ENCODE assay signal across 1 cellular context in the genomic region with DNA sequence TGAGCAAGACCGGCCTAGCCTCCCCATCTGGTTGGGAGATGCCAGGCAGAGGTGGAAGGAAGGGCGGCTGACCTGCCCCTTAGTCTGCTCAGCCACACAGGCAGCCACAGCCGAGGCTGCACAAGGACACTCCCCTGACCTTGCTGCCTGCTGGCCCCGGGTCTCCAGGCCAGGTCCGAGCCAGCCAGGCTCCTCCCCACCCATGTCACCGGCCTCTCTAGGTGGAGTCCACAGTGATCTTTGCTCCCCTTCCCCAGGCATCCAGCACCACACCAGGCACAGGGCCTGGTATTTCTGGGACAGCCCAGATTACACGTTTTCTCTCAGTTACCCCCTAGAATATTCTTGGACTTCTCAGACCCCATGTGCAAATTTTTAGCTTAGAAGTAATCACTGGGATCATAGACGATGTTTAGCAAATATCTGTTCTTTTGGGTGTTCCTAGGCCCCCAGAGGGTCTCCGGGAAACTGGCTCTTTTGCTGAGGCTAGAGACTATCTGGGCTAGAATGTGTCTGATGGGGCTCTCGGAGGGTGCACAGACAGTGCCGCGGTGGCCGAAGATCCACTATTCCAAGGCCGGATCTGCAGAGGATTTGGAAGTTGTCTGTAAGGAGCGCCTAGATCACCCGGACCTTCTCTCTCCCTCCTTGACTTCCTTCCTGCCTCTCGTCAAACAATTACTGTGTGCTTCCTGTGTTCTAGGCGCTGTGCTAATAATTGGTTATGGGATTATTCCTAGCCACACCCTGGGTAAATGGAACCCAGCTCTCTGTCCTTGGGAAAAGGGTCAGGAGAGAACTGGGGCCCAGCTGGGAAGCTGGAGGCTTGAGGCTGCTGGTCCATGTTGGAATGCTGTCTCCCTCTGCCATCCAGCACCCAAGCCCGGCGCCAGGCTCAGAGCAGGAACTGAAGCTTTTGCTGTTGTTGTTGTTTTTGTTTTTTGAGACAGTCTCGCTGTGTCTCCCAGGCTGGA.
TF ChIP-seq lines count a peak whose summit lies in the region.

No MANE protein-coding gene starts in this region.

TF ChIP-seq in HepG2, 621 proteins besides CTCF, POLR2A, EP300 and RAD21 (continued from another document and continues in another):
- TF ChIP-seq, protein P1, sequence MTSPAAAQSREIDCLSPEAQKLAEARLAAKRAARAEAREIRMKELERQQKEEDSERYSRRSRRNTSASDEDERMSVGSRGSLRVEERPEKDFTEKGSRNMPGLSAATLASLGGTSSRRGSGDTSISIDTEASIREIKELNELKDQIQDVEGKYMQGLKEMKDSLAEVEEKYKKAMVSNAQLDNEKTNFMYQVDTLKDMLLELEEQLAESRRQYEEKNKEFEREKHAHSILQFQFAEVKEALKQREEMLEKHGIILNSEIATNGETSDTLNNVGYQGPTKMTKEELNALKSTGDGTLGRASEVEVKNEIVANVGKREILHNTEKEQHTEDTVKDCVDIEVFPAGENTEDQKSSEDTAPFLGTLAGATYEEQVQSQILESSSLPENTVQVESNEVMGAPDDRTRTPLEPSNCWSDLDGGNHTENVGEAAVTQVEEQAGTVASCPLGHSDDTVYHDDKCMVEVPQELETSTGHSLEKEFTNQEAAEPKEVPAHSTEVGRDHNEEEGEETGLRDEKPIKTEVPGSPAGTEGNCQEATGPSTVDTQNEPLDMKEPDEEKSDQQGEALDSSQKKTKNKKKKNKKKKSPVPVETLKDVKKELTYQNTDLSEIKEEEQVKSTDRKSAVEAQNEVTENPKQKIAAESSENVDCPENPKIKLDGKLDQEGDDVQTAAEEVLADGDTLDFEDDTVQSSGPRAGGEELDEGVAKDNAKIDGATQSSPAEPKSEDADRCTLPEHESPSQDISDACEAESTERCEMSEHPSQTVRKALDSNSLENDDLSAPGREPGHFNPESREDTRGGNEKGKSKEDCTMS (CRISPR knock-in tag; conservative IDR thresholded peaks at IDR 0.05) = no peak
- TF ChIP-seq ZFX (CRISPR knock-in tag; IDR thresholded peaks at IDR 0.05; ENCODE audit: low read depth) (peak; percentile 79), RXRB (CRISPR knock-in tag; IDR thresholded peaks at IDR 0.05; ENCODE audit: borderline replicate concordance) (peak; percentile 91), ZNF652 (CRISPR knock-in tag; IDR thresholded peaks at IDR 0.05; ENCODE audit: borderline replicate concordance, low read depth) (no peak), ZNF772 (CRISPR knock-in tag; IDR thresholded peaks at IDR 0.05) (peak; percentile 15; the same call in 1 of the 2 replicates), FOSL1 (CRISPR knock-in tag; IDR thresholded peaks at IDR 0.05; ENCODE audit: borderline replicate concordance) (no peak), BCL6 (CRISPR knock-in tag; IDR thresholded peaks at IDR 0.05) (peak; percentile 86), REL (CRISPR knock-in tag; conservative IDR thresholded peaks at IDR 0.05) (no peak), ZBTB3 (CRISPR knock-in tag; IDR thresholded peaks at IDR 0.05; ENCODE audit: borderline replicate concordance, low read depth) (0 out of 2 replicates have a peak, but pooled peaks have one; percentile 36), ZNF34 (CRISPR knock-in tag; IDR thresholded peaks at IDR 0.05; ENCODE audit: borderline replicate concordance) (no peak), NFE2 (CRISPR knock-in tag; IDR thresholded peaks at IDR 0.05) (no peak), TEAD3 (CRISPR knock-in tag; optimal IDR thresholded peaks at IDR 0.05; ENCODE audit: borderline replicate concordance) (peak; percentile 90), SAFB2 (CRISPR knock-in tag; IDR thresholded peaks at IDR 0.05; ENCODE audit: borderline replicate concordance, low read depth) (no peak; the same call in 1 of the 2 replicates), TCF7L2 (IDR thresholded peaks at IDR 0.05; ENCODE audit: low read depth, low read length) (no peak), SCMH1 (CRISPR knock-in tag; IDR thresholded peaks at IDR 0.05; ENCODE audit: borderline replicate concordance) (no peak), ZNF329 (CRISPR knock-in tag; IDR thresholded peaks at IDR 0.05; ENCODE audit: low read depth) (0 out of 2 replicates have a peak, but pooled peaks have one; percentile 58), ZNF501 (CRISPR knock-in tag; IDR thresholded peaks at IDR 0.05) (peak; percentile 88), AKAP8 (CRISPR knock-in tag; IDR thresholded peaks at IDR 0.05) (no peak; the same call in 1 of the 2 replicates), AGO2 (optimal IDR thresholded peaks at IDR 0.05; ENCODE audit: low read depth, low read length) (peak; percentile 20), ZSCAN20 (CRISPR knock-in tag; IDR thresholded peaks at IDR 0.05; ENCODE audit: borderline replicate concordance) (no peak), MAFK (conservative IDR thresholded peaks at IDR 0.05 in 1 of 2, IDR thresholded peaks at IDR 0.05 in 1 of 2; ENCODE audit: low read length in 2 of 2) (no peak), BRCA1 (CRISPR knock-in tag; IDR thresholded peaks at IDR 0.05) (no peak), TAF15 (IDR thresholded peaks at IDR 0.05; ENCODE audit: low read depth, low read length, poor library complexity, severe bottlenecking) (no peak), RELA (CRISPR knock-in tag; IDR thresholded peaks at IDR 0.05) (no peak), HIVEP1 (CRISPR knock-in tag; IDR thresholded peaks at IDR 0.05) (0 out of 2 replicates have a peak, but pooled peaks have one; percentile 46), NR2F1 (CRISPR knock-in tag; IDR thresholded peaks at IDR 0.05) (0 out of 4 replicates have a peak, but pooled peaks of 1 of the 2 experiments have one; percentile 43), ARNT (IDR thresholded peaks at IDR 0.05) (no peak), ZNF296 (CRISPR knock-in tag; conservative IDR thresholded peaks at IDR 0.05) (no peak), GZF1 (CRISPR knock-in tag; IDR thresholded peaks at IDR 0.05) (no peak), BORCS8-MEF2B (CRISPR knock-in tag; IDR thresholded peaks at IDR 0.05) (no peak)
- TF ChIP-seq, protein P2, sequence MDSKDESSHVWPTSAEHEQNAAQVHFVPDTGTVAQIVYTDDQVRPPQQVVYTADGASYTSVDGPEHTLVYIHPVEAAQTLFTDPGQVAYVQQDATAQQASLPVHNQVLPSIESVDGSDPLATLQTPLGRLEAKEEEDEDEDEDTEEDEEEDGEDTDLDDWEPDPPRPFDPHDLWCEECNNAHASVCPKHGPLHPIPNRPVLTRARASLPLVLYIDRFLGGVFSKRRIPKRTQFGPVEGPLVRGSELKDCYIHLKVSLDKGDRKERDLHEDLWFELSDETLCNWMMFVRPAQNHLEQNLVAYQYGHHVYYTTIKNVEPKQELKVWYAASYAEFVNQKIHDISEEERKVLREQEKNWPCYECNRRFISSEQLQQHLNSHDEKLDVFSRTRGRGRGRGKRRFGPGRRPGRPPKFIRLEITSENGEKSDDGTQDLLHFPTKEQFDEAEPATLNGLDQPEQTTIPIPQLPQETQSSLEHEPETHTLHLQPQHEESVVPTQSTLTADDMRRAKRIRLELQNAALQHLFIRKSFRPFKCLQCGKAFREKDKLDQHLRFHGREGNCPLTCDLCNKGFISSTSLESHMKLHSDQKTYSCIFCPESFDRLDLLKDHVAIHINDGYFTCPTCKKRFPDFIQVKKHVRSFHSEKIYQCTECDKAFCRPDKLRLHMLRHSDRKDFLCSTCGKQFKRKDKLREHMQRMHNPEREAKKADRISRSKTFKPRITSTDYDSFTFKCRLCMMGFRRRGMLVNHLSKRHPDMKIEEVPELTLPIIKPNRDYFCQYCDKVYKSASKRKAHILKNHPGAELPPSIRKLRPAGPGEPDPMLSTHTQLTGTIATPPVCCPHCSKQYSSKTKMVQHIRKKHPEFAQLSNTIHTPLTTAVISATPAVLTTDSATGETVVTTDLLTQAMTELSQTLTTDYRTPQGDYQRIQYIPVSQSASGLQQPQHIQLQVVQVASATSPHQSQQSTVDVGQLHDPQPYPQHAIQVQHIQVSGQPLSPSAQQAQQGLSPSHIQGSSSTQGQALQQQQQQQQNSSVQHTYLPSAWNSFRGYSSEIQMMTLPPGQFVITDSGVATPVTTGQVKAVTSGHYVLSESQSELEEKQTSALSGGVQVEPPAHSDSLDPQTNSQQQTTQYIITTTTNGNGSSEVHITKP (CRISPR knock-in tag; IDR thresholded peaks at IDR 0.05; ENCODE audit: low read depth) = no peak
- TF ChIP-seq, protein P3, sequence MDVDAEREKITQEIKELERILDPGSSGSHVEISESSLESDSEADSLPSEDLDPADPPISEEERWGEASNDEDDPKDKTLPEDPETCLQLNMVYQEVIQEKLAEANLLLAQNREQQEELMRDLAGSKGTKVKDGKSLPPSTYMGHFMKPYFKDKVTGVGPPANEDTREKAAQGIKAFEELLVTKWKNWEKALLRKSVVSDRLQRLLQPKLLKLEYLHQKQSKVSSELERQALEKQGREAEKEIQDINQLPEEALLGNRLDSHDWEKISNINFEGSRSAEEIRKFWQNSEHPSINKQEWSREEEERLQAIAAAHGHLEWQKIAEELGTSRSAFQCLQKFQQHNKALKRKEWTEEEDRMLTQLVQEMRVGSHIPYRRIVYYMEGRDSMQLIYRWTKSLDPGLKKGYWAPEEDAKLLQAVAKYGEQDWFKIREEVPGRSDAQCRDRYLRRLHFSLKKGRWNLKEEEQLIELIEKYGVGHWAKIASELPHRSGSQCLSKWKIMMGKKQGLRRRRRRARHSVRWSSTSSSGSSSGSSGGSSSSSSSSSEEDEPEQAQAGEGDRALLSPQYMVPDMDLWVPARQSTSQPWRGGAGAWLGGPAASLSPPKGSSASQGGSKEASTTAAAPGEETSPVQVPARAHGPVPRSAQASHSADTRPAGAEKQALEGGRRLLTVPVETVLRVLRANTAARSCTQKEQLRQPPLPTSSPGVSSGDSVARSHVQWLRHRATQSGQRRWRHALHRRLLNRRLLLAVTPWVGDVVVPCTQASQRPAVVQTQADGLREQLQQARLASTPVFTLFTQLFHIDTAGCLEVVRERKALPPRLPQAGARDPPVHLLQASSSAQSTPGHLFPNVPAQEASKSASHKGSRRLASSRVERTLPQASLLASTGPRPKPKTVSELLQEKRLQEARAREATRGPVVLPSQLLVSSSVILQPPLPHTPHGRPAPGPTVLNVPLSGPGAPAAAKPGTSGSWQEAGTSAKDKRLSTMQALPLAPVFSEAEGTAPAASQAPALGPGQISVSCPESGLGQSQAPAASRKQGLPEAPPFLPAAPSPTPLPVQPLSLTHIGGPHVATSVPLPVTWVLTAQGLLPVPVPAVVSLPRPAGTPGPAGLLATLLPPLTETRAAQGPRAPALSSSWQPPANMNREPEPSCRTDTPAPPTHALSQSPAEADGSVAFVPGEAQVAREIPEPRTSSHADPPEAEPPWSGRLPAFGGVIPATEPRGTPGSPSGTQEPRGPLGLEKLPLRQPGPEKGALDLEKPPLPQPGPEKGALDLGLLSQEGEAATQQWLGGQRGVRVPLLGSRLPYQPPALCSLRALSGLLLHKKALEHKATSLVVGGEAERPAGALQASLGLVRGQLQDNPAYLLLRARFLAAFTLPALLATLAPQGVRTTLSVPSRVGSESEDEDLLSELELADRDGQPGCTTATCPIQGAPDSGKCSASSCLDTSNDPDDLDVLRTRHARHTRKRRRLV (CRISPR knock-in tag; IDR thresholded peaks at IDR 0.05) = no peak
- TF ChIP-seq, protein P4, sequence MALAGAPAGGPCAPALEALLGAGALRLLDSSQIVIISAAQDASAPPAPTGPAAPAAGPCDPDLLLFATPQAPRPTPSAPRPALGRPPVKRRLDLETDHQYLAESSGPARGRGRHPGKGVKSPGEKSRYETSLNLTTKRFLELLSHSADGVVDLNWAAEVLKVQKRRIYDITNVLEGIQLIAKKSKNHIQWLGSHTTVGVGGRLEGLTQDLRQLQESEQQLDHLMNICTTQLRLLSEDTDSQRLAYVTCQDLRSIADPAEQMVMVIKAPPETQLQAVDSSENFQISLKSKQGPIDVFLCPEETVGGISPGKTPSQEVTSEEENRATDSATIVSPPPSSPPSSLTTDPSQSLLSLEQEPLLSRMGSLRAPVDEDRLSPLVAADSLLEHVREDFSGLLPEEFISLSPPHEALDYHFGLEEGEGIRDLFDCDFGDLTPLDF (CRISPR knock-in tag; IDR thresholded peaks at IDR 0.05) = 0 out of 2 replicates have a peak, but pooled peaks have one; percentile 25
- TF ChIP-seq, protein P5, sequence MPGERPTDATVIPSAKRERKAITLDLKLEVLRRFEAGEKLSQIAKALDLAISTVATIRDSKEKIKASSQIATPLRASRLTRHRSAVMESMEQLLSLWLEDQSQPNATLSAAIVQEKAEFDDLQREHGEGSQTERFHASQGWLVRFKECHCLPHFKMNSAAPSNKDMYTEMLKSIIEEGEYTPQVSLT (CRISPR knock-in tag; IDR thresholded peaks at IDR 0.05; ENCODE audit: borderline replicate concordance, low read depth) = 0 out of 2 replicates have a peak, but pooled peaks have one; percentile 47
- TF ChIP-seq, protein P6, sequence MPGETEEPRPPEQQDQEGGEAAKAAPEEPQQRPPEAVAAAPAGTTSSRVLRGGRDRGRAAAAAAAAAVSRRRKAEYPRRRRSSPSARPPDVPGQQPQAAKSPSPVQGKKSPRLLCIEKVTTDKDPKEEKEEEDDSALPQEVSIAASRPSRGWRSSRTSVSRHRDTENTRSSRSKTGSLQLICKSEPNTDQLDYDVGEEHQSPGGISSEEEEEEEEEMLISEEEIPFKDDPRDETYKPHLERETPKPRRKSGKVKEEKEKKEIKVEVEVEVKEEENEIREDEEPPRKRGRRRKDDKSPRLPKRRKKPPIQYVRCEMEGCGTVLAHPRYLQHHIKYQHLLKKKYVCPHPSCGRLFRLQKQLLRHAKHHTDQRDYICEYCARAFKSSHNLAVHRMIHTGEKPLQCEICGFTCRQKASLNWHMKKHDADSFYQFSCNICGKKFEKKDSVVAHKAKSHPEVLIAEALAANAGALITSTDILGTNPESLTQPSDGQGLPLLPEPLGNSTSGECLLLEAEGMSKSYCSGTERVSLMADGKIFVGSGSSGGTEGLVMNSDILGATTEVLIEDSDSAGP (CRISPR knock-in tag; IDR thresholded peaks at IDR 0.05; ENCODE audit: borderline replicate concordance) = peak; percentile 72
- TF ChIP-seq, protein P7, sequence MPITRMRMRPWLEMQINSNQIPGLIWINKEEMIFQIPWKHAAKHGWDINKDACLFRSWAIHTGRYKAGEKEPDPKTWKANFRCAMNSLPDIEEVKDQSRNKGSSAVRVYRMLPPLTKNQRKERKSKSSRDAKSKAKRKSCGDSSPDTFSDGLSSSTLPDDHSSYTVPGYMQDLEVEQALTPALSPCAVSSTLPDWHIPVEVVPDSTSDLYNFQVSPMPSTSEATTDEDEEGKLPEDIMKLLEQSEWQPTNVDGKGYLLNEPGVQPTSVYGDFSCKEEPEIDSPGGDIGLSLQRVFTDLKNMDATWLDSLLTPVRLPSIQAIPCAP (CRISPR knock-in tag; IDR thresholded peaks at IDR 0.05; ENCODE audit: low read depth) = 0 out of 2 replicates have a peak, but pooled peaks have one; percentile 9
- TF ChIP-seq, protein P8, sequence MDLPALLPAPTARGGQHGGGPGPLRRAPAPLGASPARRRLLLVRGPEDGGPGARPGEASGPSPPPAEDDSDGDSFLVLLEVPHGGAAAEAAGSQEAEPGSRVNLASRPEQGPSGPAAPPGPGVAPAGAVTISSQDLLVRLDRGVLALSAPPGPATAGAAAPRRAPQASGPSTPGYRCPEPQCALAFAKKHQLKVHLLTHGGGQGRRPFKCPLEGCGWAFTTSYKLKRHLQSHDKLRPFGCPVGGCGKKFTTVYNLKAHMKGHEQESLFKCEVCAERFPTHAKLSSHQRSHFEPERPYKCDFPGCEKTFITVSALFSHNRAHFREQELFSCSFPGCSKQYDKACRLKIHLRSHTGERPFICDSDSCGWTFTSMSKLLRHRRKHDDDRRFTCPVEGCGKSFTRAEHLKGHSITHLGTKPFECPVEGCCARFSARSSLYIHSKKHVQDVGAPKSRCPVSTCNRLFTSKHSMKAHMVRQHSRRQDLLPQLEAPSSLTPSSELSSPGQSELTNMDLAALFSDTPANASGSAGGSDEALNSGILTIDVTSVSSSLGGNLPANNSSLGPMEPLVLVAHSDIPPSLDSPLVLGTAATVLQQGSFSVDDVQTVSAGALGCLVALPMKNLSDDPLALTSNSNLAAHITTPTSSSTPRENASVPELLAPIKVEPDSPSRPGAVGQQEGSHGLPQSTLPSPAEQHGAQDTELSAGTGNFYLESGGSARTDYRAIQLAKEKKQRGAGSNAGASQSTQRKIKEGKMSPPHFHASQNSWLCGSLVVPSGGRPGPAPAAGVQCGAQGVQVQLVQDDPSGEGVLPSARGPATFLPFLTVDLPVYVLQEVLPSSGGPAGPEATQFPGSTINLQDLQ (CRISPR knock-in tag; IDR thresholded peaks at IDR 0.05) = no peak
